ENCODE assay signal across 8 cellular contexts in genomic region chr6:12010635-12011275, GRCh38. TPM values are rescaled to one million over a fixed set of nuclear protein-coding genes. Genes with fewer than 3 reads are reported as not detected.
DNase-seq lines count a peak whose midpoint lies in the region; ATAC-seq and TF ChIP-seq lines count a peak whose summit lies in the region.

No MANE protein-coding gene starts in this region.

- CTCF ChIA-PET in activated CD8-positive, alpha-beta T cell treated with anti-CD3 and anti-CD28 coated beads for 36 hours (lab: Charles Lee): interaction anchor here (1.1 to 1.9 kb wide), 2 partner anchors 20 to 354 kb away, joined by 4 to 5 read pairs; no protein-coding TSS in a partner anchor

- 0 to 1% methylated on average over 10 to 20 of the region's 22 CpGs for WGBS in gastroesophageal sphincter (ENCODE audit: low coverage in 1 of 2), 2 donors

- POLR2A ChIA-PET in activated CD8-positive, alpha-beta T cell treated with anti-CD3 and anti-CD28 coated beads for 36 hours (lab: Charles Lee): interaction anchor here (0.6 to 3.9 kb wide), 5 partner anchors 15 to 1419 kb away, joined by 3 to 28 read pairs (median 3); no protein-coding TSS in a partner anchor

- H3K27ac Mint-ChIP-seq in activated CD8-positive, alpha-beta T cell treated with anti-CD3 and anti-CD28 coated beads for 36 hours: peak overlapping the region; percentile 96
- H3K27ac Mint-ChIP-seq in osteocyte (ENCODE audit: unreplicated experiment): peak overlapping the region; percentile 97

- in situ Hi-C loops in ACHN (cut with HindIII; ENCODE audit: low pct_ligation_motif_present, low pct_unique_long_range_greater_than_20kb, low sequenced_read_pairs): no loop called here

- no peak for TF ChIP-seq CTCF in activated CD8-positive, alpha-beta T cell treated with anti-CD3 and anti-CD28 coated beads for 36 hours (IDR thresholded peaks at IDR 0.05)
- TF ChIP-seq CTCF in gastroesophageal sphincter (IDR thresholded peaks at IDR 0.05) (no peak), osteocyte (IDR thresholded peaks at IDR 0.05) (no peak)

- peak overlapping the region; percentile 98 for H3K4me3 Mint-ChIP-seq in activated CD8-positive, alpha-beta T cell treated with anti-CD3 and anti-CD28 coated beads for 36 hours
- peak overlapping the region; percentile 82 for H3K4me3 Mint-ChIP-seq in osteocyte (ENCODE audit: unreplicated experiment)

- H3K4me3 ChIP-seq in gastroesophageal sphincter: peak overlapping the region; percentile 89

- peaks cover 0 to 43% (median 12%) of the 10 kb centered on the region in 3 donors for H3K4me1 ChIP-seq in gastroesophageal sphincter

- H3K36me3 Mint-ChIP-seq in activated CD8-positive, alpha-beta T cell treated with anti-CD3 and anti-CD28 coated beads for 36 hours (ENCODE audit: low read depth): peaks cover 33% of the 10 kb centered on the region
- no peaks in the 10 kb centered on the region for H3K36me3 Mint-ChIP-seq in osteocyte (ENCODE audit: unreplicated experiment)

- ATAC-seq in GM18505 (IDR thresholded peaks at IDR 0.05; ENCODE audit: unreplicated experiment) (peak; percentile 32), HG02884 (IDR thresholded peaks at IDR 0.05; ENCODE audit: unreplicated experiment) (peak; percentile 33), gastroesophageal sphincter (peak; percentile 14)
- no peak for ATAC-seq in activated CD8-positive, alpha-beta T cell treated with anti-CD3 and anti-CD28 coated beads for 36 hours

- H3K9me3 ChIP-seq in gastroesophageal sphincter: no peaks in the 10 kb centered on the region

- TF ChIP-seq POLR2A in GM18505 (IDR thresholded peaks at IDR 0.05; ENCODE audit: borderline replicate concordance, extremely low read depth, insufficient read depth, insufficient read length): peak; percentile 54
- TF ChIP-seq POLR2A in gastroesophageal sphincter (IDR thresholded peaks at IDR 0.05): no peak

- no peak for TF ChIP-seq EP300 in gastroesophageal sphincter (IDR thresholded peaks at IDR 0.05)

- H3K9me3 Mint-ChIP-seq in activated CD8-positive, alpha-beta T cell treated with anti-CD3 and anti-CD28 coated beads for 36 hours: peaks cover 9% of the 10 kb centered on the region
- H3K9me3 Mint-ChIP-seq in osteocyte (ENCODE audit: unreplicated experiment): peaks cover 7% of the 10 kb centered on the region

- H3K4me1 Mint-ChIP-seq in activated CD8-positive, alpha-beta T cell treated with anti-CD3 and anti-CD28 coated beads for 36 hours (ENCODE audit: low read depth): peaks cover 34% of the 10 kb centered on the region
- H3K4me1 Mint-ChIP-seq in osteocyte (ENCODE audit: unreplicated experiment): peaks cover 42% of the 10 kb centered on the region

- peak overlapping the region; percentile 93 to 100 (median 98) for H3K27ac ChIP-seq in gastroesophageal sphincter

- DNase-seq in AML-193 (lab: John Stamatoyannopoulos, UW) (peak; percentile 78 to 81), NCI-H1694 treated with DMSO at 0.1 percent for 48 hours (lab: John Stamatoyannopoulos, UW) (peak; percentile 55), osteocyte (ENCODE audit: extremely low spot score, unreplicated experiment) (peak; percentile 88), ACHN (no peak)
- DNase-seq in activated CD8-positive, alpha-beta T cell treated with anti-CD3 and anti-CD28 coated beads for 36 hours: no peak

- intact Hi-C loops in activated CD8-positive, alpha-beta T cell treated with anti-CD3 and anti-CD28 coated beads for 36 hours (cut with micrococcal nuclease): loop anchor here (5.0 kb wide), 2 partner anchors 42 to 298 kb away; no protein-coding TSS in a partner anchor

- no peaks in the 10 kb centered on the region for H3K27me3 Mint-ChIP-seq in activated CD8-positive, alpha-beta T cell treated with anti-CD3 and anti-CD28 coated beads for 36 hours
- H3K27me3 Mint-ChIP-seq in osteocyte (ENCODE audit: unreplicated experiment): no peaks in the 10 kb centered on the region

- H3K27me3 ChIP-seq in gastroesophageal sphincter: no peaks in the 10 kb centered on the region

- H3K36me3 ChIP-seq in gastroesophageal sphincter: peaks cover 0 to 4% of the 10 kb centered on the region in 2 donors

RNA-seq across cellular contexts. Expression of gene HIVEP1, which starts 1.4 kb away (rescaled TPM):
- total RNA-seq in activated CD8-positive, alpha-beta T cell treated with anti-CD3 and anti-CD28 coated beads for 36 hours: 10 to 100 TPM; 38.5 to 41.3 TPM
- total RNA-seq in gastroesophageal sphincter (10 to 100 TPM; 15.2 to 26.9 (median 17.6) TPM), osteocyte (23.0 and 27.8 TPM in 2 replicates)

Comparison
In these comparisons a context has a peak if more than half of its experiments do, and no peak if none do; other contexts are left out.
1. DNase-seq: peak in AML-193 (2 of 2), NCI-H1694 treated with DMSO at 0.1 percent for 48 hours (single experiment) and osteocyte (single experiment); none in activated CD8-positive, alpha-beta T cell treated with anti-CD3 and anti-CD28 coated beads for 36 hours (single experiment) and ACHN (single experiment).